2 cellular contexts compared by ENCODE assay signal in the genomic region with DNA sequence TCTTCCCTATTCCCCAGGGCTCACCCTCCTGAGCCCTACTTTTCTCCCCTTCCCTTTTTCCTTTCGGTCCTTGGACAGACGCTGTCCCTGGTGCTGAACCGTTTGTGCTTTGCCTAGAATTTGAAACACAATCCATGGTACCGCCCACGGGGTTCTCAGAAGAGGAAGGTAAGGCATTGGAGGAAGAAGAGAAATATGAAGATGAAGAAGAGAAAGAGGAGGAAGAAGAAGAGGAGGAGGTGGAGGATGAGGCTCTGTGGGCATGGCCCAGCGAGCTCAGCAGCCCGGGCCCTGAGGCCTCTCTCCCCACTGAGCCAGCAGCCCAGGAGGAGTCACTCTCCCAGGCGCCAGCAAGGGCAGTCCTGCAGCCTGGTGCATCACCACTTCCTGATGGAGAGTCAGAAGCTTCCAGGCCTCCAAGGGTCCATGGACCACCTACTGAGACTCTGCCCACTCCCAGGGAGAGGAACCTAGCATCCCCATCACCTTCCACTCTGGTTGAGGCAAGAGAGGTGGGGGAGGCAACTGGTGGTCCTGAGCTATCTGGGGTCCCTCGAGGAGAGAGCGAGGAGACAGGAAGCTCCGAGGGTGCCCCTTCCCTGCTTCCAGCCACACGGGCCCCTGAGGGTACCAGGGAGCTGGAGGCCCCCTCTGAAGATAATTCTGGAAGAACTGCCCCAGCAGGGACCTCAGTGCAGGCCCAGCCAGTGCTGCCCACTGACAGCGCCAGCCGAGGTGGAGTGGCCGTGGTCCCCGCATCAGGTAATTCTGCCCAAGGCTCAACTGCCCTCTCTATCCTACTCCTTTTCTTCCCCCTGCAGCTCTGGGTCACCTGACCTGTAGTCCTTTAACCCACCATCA.
TF ChIP-seq lines count a peak whose summit lies in the region.

No MANE protein-coding gene starts in this region.

TF ChIP-seq in IMR-90, 13 proteins besides CTCF, POLR2A, EP300 and RAD21:
- no peak for TF ChIP-seq BHLHE40 (IDR thresholded peaks at IDR 0.05; ENCODE audit: low read depth, low read length)
- no peak for TF ChIP-seq SMC3 (IDR thresholded peaks at IDR 0.05; ENCODE audit: low read depth, low read length)
- no peak for TF ChIP-seq CEBPB (IDR thresholded peaks at IDR 0.05; ENCODE audit: low read depth, low read length)
- TF ChIP-seq RFX5 (IDR thresholded peaks at IDR 0.05; ENCODE audit: low read depth, low read length): no peak
- TF ChIP-seq MAFK (IDR thresholded peaks at IDR 0.05; ENCODE audit: low read depth, low read length): no peak

TF ChIP-seq in HepG2, 621 proteins besides CTCF, POLR2A, EP300 and RAD21:
- TF ChIP-seq ZNF841 (CRISPR knock-in tag; IDR thresholded peaks at IDR 0.05; ENCODE audit: borderline replicate concordance) (no peak), AGO1 (IDR thresholded peaks at IDR 0.05; ENCODE audit: low read depth, low read length, poor library complexity, severe bottlenecking) (peak; percentile 36), AGO2 (optimal IDR thresholded peaks at IDR 0.05; ENCODE audit: low read depth, low read length) (peak; percentile 80), AKAP8 (CRISPR knock-in tag; IDR thresholded peaks at IDR 0.05) (0 out of 2 replicates have a peak, but pooled peaks have one; percentile 40), MIER2 (CRISPR knock-in tag; IDR thresholded peaks at IDR 0.05) (peak; percentile 92), HDAC1 (CRISPR knock-in tag; IDR thresholded peaks at IDR 0.05) (no peak), RBFOX2 (IDR thresholded peaks at IDR 0.05; ENCODE audit: low read depth, low read length) (peak; percentile 61), SAP130 (CRISPR knock-in tag; IDR thresholded peaks at IDR 0.05; ENCODE audit: low read depth) (peak; percentile 12; the same call in 1 of the 2 replicates), POLR2G (IDR thresholded peaks at IDR 0.05; ENCODE audit: low read depth, low read length) (peak; percentile 30; the same call in 1 of the 2 replicates), ZMYM2 (CRISPR knock-in tag; IDR thresholded peaks at IDR 0.05) (no peak), CHCHD3 (CRISPR knock-in tag; IDR thresholded peaks at IDR 0.05) (no peak), ZNF468 (CRISPR knock-in tag; IDR thresholded peaks at IDR 0.05) (no peak)
- TF ChIP-seq, protein P1, sequence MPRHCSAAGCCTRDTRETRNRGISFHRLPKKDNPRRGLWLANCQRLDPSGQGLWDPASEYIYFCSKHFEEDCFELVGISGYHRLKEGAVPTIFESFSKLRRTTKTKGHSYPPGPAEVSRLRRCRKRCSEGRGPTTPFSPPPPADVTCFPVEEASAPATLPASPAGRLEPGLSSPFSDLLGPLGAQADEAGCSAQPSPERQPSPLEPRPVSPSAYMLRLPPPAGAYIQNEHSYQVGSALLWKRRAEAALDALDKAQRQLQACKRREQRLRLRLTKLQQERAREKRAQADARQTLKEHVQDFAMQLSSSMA (CRISPR knock-in tag; IDR thresholded peaks at IDR 0.05): no peak
- TF ChIP-seq, protein P2, sequence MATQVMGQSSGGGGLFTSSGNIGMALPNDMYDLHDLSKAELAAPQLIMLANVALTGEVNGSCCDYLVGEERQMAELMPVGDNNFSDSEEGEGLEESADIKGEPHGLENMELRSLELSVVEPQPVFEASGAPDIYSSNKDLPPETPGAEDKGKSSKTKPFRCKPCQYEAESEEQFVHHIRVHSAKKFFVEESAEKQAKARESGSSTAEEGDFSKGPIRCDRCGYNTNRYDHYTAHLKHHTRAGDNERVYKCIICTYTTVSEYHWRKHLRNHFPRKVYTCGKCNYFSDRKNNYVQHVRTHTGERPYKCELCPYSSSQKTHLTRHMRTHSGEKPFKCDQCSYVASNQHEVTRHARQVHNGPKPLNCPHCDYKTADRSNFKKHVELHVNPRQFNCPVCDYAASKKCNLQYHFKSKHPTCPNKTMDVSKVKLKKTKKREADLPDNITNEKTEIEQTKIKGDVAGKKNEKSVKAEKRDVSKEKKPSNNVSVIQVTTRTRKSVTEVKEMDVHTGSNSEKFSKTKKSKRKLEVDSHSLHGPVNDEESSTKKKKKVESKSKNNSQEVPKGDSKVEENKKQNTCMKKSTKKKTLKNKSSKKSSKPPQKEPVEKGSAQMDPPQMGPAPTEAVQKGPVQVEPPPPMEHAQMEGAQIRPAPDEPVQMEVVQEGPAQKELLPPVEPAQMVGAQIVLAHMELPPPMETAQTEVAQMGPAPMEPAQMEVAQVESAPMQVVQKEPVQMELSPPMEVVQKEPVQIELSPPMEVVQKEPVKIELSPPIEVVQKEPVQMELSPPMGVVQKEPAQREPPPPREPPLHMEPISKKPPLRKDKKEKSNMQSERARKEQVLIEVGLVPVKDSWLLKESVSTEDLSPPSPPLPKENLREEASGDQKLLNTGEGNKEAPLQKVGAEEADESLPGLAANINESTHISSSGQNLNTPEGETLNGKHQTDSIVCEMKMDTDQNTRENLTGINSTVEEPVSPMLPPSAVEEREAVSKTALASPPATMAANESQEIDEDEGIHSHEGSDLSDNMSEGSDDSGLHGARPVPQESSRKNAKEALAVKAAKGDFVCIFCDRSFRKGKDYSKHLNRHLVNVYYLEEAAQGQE (IDR thresholded peaks at IDR 0.05; ENCODE audit: borderline replicate concordance in 1 of 2, low read depth in 1 of 2, low read length in 2 of 2): peak in 1 of 2 experiments; percentile 94; a peak in 2 of 4 replicates
